ENCODE assay signal across 1 cellular context in the genomic region with DNA sequence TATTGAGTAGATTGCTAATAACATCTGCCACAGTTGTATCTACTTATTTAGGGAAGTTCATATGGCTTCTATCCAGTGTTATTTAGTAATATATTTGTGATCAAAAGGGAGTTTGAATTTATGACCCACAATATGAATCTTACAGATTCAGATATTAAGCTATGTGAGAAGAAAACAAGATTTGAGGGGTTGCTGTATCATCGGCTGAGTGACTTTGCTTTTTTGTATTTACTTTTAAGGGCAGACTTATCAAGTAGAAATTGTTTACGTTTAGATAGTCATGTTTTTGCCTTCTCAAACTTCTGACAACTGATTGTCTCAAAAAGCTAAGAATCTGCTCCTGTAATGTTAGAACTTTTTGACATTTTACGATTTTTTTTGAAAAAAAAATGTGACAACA.
TF ChIP-seq lines count a peak whose summit lies in the region.

No MANE protein-coding gene starts in this region.

TF ChIP-seq in K562, 482 proteins besides CTCF, POLR2A, EP300 and RAD21 (continued from another document):
- TF ChIP-seq PRDM10 (IDR thresholded peaks at IDR 0.05; ENCODE audit: partially characterized antibody): no peak
- no peak for TF ChIP-seq FOXK2 (conservative IDR thresholded peaks at IDR 0.05 in 1 of 2, IDR thresholded peaks at IDR 0.05 in 1 of 2; ENCODE audit: low read depth in 2 of 2)
- TF ChIP-seq, protein P1, sequence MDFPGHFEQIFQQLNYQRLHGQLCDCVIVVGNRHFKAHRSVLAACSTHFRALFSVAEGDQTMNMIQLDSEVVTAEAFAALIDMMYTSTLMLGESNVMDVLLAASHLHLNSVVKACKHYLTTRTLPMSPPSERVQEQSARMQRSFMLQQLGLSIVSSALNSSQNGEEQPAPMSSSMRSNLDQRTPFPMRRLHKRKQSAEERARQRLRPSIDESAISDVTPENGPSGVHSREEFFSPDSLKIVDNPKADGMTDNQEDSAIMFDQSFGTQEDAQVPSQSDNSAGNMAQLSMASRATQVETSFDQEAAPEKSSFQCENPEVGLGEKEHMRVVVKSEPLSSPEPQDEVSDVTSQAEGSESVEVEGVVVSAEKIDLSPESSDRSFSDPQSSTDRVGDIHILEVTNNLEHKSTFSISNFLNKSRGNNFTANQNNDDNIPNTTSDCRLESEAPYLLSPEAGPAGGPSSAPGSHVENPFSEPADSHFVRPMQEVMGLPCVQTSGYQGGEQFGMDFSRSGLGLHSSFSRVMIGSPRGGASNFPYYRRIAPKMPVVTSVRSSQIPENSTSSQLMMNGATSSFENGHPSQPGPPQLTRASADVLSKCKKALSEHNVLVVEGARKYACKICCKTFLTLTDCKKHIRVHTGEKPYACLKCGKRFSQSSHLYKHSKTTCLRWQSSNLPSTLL (IDR thresholded peaks at IDR 0.05): no peak
- TF ChIP-seq, protein P2, sequence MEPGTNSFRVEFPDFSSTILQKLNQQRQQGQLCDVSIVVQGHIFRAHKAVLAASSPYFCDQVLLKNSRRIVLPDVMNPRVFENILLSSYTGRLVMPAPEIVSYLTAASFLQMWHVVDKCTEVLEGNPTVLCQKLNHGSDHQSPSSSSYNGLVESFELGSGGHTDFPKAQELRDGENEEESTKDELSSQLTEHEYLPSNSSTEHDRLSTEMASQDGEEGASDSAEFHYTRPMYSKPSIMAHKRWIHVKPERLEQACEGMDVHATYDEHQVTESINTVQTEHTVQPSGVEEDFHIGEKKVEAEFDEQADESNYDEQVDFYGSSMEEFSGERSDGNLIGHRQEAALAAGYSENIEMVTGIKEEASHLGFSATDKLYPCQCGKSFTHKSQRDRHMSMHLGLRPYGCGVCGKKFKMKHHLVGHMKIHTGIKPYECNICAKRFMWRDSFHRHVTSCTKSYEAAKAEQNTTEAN (CRISPR knock-in tag; IDR thresholded peaks at IDR 0.05): no peak
- TF ChIP-seq, protein P3, sequence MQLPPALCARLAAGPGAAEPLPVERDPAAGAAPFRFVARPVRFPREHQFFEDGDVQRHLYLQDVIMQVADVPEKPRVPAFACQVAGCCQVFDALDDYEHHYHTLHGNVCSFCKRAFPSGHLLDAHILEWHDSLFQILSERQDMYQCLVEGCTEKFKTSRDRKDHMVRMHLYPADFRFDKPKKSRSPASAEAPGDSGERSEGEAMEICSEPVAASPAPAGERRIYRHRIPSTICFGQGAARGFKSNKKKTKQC (CRISPR knock-in tag; IDR thresholded peaks at IDR 0.05): no peak
- no peak for TF ChIP-seq XRCC4 (IDR thresholded peaks at IDR 0.05; ENCODE audit: extremely low read depth, insufficient read depth, insufficient read length)
- TF ChIP-seq ESRRB (CRISPR knock-in tag; IDR thresholded peaks at IDR 0.05; ENCODE audit: borderline replicate concordance): no peak
- TF ChIP-seq, protein P4, sequence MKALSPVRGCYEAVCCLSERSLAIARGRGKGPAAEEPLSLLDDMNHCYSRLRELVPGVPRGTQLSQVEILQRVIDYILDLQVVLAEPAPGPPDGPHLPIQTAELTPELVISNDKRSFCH (CRISPR knock-in tag; IDR thresholded peaks at IDR 0.05): no peak
- TF ChIP-seq, protein P4 (tag; IDR thresholded peaks at IDR 0.05): no peak
- TF ChIP-seq PKNOX1 (IDR thresholded peaks at IDR 0.05): 0 out of 2 replicates have a peak, but pooled peaks have one; percentile 13
- peak; percentile 77 for TF ChIP-seq C11orf30 (IDR thresholded peaks at IDR 0.05; ENCODE audit: low read depth)
- TF ChIP-seq, protein P5, sequence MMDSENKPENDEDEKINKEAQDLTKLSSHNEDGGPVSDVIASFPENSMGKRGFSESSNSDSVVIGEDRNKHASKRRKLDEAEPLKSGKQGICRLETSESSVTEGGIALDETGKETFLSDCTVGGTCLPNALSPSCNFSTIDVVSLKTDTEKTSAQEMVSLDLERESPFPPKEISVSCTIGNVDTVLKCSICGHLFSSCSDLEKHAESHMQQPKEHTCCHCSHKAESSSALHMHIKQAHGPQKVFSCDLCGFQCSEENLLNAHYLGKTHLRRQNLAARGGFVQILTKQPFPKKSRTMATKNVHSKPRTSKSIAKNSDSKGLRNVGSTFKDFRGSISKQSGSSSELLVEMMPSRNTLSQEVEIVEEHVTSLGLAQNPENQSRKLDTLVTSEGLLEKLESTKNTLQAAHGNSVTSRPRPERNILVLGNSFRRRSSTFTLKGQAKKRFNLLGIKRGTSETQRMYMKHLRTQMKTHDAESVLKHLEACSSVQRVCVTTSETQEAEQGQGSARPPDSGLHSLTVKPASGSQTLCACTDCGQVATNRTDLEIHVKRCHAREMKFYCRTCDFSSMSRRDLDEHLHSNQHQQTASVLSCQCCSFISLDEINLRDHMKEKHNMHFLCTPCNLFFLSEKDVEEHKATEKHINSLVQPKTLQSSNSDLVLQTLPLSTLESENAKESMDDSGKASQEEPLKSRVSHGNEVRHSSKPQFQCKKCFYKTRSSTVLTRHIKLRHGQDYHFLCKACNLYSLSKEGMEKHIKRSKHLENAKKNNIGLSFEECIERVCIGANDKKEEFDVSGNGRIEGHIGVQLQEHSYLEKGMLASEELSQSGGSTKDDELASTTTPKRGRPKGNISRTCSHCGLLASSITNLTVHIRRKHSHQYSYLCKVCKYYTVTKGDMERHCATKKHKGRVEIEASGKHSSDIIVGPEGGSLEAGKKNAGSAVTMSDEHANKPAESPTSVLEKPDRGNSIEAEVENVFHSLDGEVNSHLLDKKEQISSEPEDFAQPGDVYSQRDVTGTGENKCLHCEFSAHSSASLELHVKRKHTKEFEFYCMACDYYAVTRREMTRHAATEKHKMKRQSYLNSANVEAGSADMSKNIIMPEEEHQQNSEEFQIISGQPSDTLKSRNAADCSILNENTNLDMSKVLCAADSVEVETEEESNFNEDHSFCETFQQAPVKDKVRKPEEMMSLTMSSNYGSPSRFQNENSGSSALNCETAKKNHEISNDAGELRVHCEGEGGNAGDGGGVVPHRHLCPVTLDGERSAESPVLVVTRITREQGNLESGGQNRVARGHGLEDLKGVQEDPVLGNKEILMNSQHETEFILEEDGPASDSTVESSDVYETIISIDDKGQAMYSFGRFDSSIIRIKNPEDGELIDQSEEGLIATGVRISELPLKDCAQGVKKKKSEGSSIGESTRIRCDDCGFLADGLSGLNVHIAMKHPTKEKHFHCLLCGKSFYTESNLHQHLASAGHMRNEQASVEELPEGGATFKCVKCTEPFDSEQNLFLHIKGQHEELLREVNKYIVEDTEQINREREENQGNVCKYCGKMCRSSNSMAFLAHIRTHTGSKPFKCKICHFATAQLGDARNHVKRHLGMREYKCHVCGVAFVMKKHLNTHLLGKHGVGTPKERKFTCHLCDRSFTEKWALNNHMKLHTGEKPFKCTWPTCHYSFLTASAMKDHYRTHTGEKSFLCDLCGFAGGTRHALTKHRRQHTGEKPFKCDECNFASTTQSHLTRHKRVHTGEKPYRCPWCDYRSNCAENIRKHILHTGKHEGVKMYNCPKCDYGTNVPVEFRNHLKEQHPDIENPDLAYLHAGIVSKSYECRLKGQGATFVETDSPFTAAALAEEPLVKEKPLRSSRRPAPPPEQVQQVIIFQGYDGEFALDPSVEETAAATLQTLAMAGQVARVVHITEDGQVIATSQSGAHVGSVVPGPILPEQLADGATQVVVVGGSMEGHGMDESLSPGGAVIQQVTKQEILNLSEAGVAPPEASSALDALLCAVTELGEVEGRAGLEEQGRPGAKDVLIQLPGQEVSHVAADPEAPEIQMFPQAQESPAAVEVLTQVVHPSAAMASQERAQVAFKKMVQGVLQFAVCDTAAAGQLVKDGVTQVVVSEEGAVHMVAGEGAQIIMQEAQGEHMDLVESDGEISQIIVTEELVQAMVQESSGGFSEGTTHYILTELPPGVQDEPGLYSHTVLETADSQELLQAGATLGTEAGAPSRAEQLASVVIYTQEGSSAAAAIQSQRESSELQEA (IDR thresholded peaks at IDR 0.05; ENCODE audit: low read depth): no peak
- TF ChIP-seq SETDB1 (IDR thresholded peaks at IDR 0.05; ENCODE audit: low read length): no peak
- TF ChIP-seq EZH2 (IDR thresholded peaks at IDR 0.05; ENCODE audit: borderline replicate concordance, low read depth, low read length): no peak
- peak; percentile 55 for TF ChIP-seq NFE2 (IDR thresholded peaks at IDR 0.05; ENCODE audit: low read depth)
- no peak for TF ChIP-seq ZNF41 (CRISPR knock-in tag; conservative IDR thresholded peaks at IDR 0.05)
- no peak for TF ChIP-seq RBM25 (IDR thresholded peaks at IDR 0.05; ENCODE audit: low read depth, low read length, severe bottlenecking)
- peak in 1 of 2 experiments; percentile 32; a peak in 1 of 4 replicates for TF ChIP-seq RCOR1 (IDR thresholded peaks at IDR 0.05; ENCODE audit: borderline replicate concordance in 1 of 2, low read depth in 2 of 2, low read length in 2 of 2)
- TF ChIP-seq THRAP3 (IDR thresholded peaks at IDR 0.05; ENCODE audit: borderline replicate concordance): no peak
- TF ChIP-seq CTCFL (IDR thresholded peaks at IDR 0.05; ENCODE audit: borderline replicate concordance, insufficient read depth, low read depth, low read length, poor library complexity, severe bottlenecking): no peak
- TF ChIP-seq MAFG (tag; conservative IDR thresholded peaks at IDR 0.05): peak; percentile 84
- peak; percentile 38; the same call in 1 of the 2 replicates for TF ChIP-seq MAFF (IDR thresholded peaks at IDR 0.05; ENCODE audit: low read length)
- peak; percentile 79 for TF ChIP-seq ZNF316 (IDR thresholded peaks at IDR 0.05)
- no peak for TF ChIP-seq SIX5 (IDR thresholded peaks at IDR 0.05; ENCODE audit: borderline replicate concordance in 1 of 2, insufficient read depth in 1 of 2, low read depth in 1 of 2, low read length in 2 of 2)
- TF ChIP-seq JUND (IDR thresholded peaks at IDR 0.05; ENCODE audit: borderline replicate concordance, low read depth, low read length): no peak
- 0 out of 3 replicates have a peak, but pooled peaks have one; percentile 20 for TF ChIP-seq JUND (tag; IDR thresholded peaks at IDR 0.05; ENCODE audit: borderline replicate concordance, low read depth, low read length)
- no peak for TF ChIP-seq SRF (CRISPR knock-in tag; IDR thresholded peaks at IDR 0.05)
- TF ChIP-seq ZNF644 (tag; IDR thresholded peaks at IDR 0.05; ENCODE audit: low read depth): no peak
- no peak for TF ChIP-seq ARHGAP35 (IDR thresholded peaks at IDR 0.05; ENCODE audit: partially characterized antibody)
- TF ChIP-seq SRSF7 (optimal IDR thresholded peaks at IDR 0.05; ENCODE audit: low read depth, low read length): no peak
- TF ChIP-seq MAFK (IDR thresholded peaks at IDR 0.05; ENCODE audit: low read length): peak; percentile 32; the same call in 1 of the 2 replicates
- TF ChIP-seq KHSRP (IDR thresholded peaks at IDR 0.05): no peak
- no peak for TF ChIP-seq SMAD2 (IDR thresholded peaks at IDR 0.05; ENCODE audit: low read depth, low read length)
- TF ChIP-seq ZNF589 (CRISPR knock-in tag; IDR thresholded peaks at IDR 0.05; ENCODE audit: low read depth): no peak
- TF ChIP-seq, protein P6, sequence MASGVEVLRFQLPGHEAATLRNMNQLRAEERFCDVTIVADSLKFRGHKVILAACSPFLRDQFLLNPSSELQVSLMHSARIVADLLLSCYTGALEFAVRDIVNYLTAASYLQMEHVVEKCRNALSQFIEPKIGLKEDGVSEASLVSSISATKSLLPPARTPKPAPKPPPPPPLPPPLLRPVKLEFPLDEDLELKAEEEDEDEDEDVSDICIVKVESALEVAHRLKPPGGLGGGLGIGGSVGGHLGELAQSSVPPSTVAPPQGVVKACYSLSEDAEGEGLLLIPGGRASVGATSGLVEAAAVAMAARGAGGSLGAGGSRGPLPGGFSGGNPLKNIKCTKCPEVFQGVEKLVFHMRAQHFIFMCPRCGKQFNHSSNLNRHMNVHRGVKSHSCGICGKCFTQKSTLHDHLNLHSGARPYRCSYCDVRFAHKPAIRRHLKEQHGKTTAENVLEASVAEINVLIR (CRISPR knock-in tag; IDR thresholded peaks at IDR 0.05): no peak
- no peak for TF ChIP-seq KLF16 (IDR thresholded peaks at IDR 0.05)
- TF ChIP-seq STAT5B (CRISPR knock-in tag; IDR thresholded peaks at IDR 0.05): no peak
- TF ChIP-seq PHB (CRISPR knock-in tag; IDR thresholded peaks at IDR 0.05): no peak
- no peak for TF ChIP-seq LEF1 (IDR thresholded peaks at IDR 0.05)
